Comparison of ENCODE assay signal across 16 cellular contexts in genomic region chr6:155170519-155170918, GRCh38.
DNase-seq lines count a peak whose midpoint lies in the region; ATAC-seq and TF ChIP-seq lines count a peak whose summit lies in the region.
"Had no signal": no experiment of that assay in that cellular context is flagged by ENCODE, and none has a peak within 500 bp of the region (broad histone marks: within the 10 kb centered on the region; RNA-seq: fewer than 3 reads in every experiment).

No MANE protein-coding gene starts in this region.

- H3K27me3 Mint-ChIP-seq in activated naive CD4-positive, alpha-beta T cell treated with anti-CD3 and anti-CD28 coated beads, Interleukin-2, amount 10 ng/mL, durations not matched to agents 7 days and 5 days, result no peaks in the 10 kb centered on the region
- no peaks in the 10 kb centered on the region for H3K27me3 Mint-ChIP-seq in brain
- H3K27me3 Mint-ChIP-seq: type B pancreatic cell had no signal

- H3K4me3 Mint-ChIP-seq in activated naive CD4-positive, alpha-beta T cell treated with anti-CD3 and anti-CD28 coated beads, Interleukin-2, amount 10 ng/mL, durations not matched to agents 7 days and 5 days, result peak overlapping the region; percentile 61
- H3K4me3 Mint-ChIP-seq in brain, result peak overlapping the region in 2 of 5 experiments; percentile 47 to 75
- H3K4me3 Mint-ChIP-seq in stimulated activated effector memory CD8-positive, alpha-beta T cell treated with anti-CD3 and anti-CD28 coated beads, Interleukin-12 subunit alpha, Interleukin-12 subunit beta, amount 100 ng/mL, for 72 hours, result peak overlapping the region; percentile 53
- H3K4me3 Mint-ChIP-seq: endodermal cell, type B pancreatic cell had no signal

- H3K4me3 ChIP-seq in SJCRH30, result no peak overlapping the region
- H3K4me3 ChIP-seq: prostate gland had no signal

- CTCF ChIA-PET in activated naive CD4-positive, alpha-beta T cell treated with anti-CD3 and anti-CD28 coated beads, Interleukin-2, amount 10 ng/mL, durations not matched to agents 7 days and 5 days (lab: Charles Lee), result interaction anchor here (1.1 to 5.2 kb wide), 8 partner anchors 15 to 495 kb away, joined by 3 to 86 read pairs (median 6); no protein-coding TSS in a partner anchor

- H3K36me3 Mint-ChIP-seq in activated naive CD4-positive, alpha-beta T cell treated with anti-CD3 and anti-CD28 coated beads, Interleukin-2, amount 10 ng/mL, durations not matched to agents 7 days and 5 days, result peaks cover 6% of the 10 kb centered on the region
- peaks cover 3% of the 10 kb centered on the region for H3K36me3 Mint-ChIP-seq in brain
- H3K36me3 Mint-ChIP-seq in stimulated activated effector memory CD8-positive, alpha-beta T cell treated with anti-CD3 and anti-CD28 coated beads, Interleukin-12 subunit alpha, Interleukin-12 subunit beta, amount 100 ng/mL, for 72 hours, result peaks cover 40% of the 10 kb centered on the region
- H3K36me3 Mint-ChIP-seq: immature natural killer cell, type B pancreatic cell had no signal

- H3K27me3 ChIP-seq in SJCRH30, result no peaks in the 10 kb centered on the region
- H3K27me3 ChIP-seq: gastroesophageal sphincter had no signal

- peaks cover 52% of the 10 kb centered on the region for H3K4me1 Mint-ChIP-seq in activated naive CD4-positive, alpha-beta T cell treated with anti-CD3 and anti-CD28 coated beads, Interleukin-2, amount 10 ng/mL, durations not matched to agents 7 days and 5 days
- peaks cover 65% of the 10 kb centered on the region for H3K4me1 Mint-ChIP-seq in brain
- peaks cover 40% of the 10 kb centered on the region for H3K4me1 Mint-ChIP-seq in stimulated activated effector memory CD8-positive, alpha-beta T cell treated with anti-CD3 and anti-CD28 coated beads, Interleukin-12 subunit alpha, Interleukin-12 subunit beta, amount 100 ng/mL, for 72 hours

- peak overlapping the region; percentile 13; the same call in 1 of the 2 replicates for H3K27ac ChIP-seq in SJCRH30
- H3K27ac ChIP-seq: prostate gland had no signal

- peaks cover 12% of the 10 kb centered on the region for H3K4me1 ChIP-seq in SJCRH30
- H3K4me1 ChIP-seq: prostate gland had no signal

- no peaks in the 10 kb centered on the region for H3K9me3 Mint-ChIP-seq in activated naive CD4-positive, alpha-beta T cell treated with anti-CD3 and anti-CD28 coated beads, Interleukin-2, amount 10 ng/mL, durations not matched to agents 7 days and 5 days
- no peaks in the 10 kb centered on the region for H3K9me3 Mint-ChIP-seq in brain
- no peaks in the 10 kb centered on the region for H3K9me3 Mint-ChIP-seq in stimulated activated effector memory CD8-positive, alpha-beta T cell treated with anti-CD3 and anti-CD28 coated beads, Interleukin-12 subunit alpha, Interleukin-12 subunit beta, amount 100 ng/mL, for 72 hours
- H3K9me3 Mint-ChIP-seq: endodermal cell, immature natural killer cell, type B pancreatic cell had no signal

- H3K36me3 ChIP-seq in SJCRH30, result peaks cover 8% of the 10 kb centered on the region; the same call in 1 of the 2 replicates
- H3K36me3 ChIP-seq: gastroesophageal sphincter, prostate gland had no signal

- H3K9me3 ChIP-seq in SJCRH30 (replicated peaks), result no peaks in the 10 kb centered on the region
- H3K9me3 ChIP-seq: gastroesophageal sphincter, prostate gland had no signal

- peak overlapping the region; percentile 96 for H3K27ac Mint-ChIP-seq in activated naive CD4-positive, alpha-beta T cell treated with anti-CD3 and anti-CD28 coated beads, Interleukin-2, amount 10 ng/mL, durations not matched to agents 7 days and 5 days
- peak overlapping the region in 4 of 5 experiments; percentile 90 to 96 (median 91) for H3K27ac Mint-ChIP-seq in brain
- peak overlapping the region; percentile 94 for H3K27ac Mint-ChIP-seq in stimulated activated effector memory CD8-positive, alpha-beta T cell treated with anti-CD3 and anti-CD28 coated beads, Interleukin-12 subunit alpha, Interleukin-12 subunit beta, amount 100 ng/mL, for 72 hours
- H3K27ac Mint-ChIP-seq: endodermal cell, type B pancreatic cell had no signal

- DNase-seq in activated naive CD4-positive, alpha-beta T cell treated with anti-CD3 and anti-CD28 coated beads, Interleukin-2, amount 10 ng/mL, durations not matched to agents 7 days and 5 days, result no peak
- DNase-seq in activated naive CD4-positive, alpha-beta T cell treated with Interleukin-2 at 50 U/mL for 16 hours, result no peak
- DNase-seq in SJCRH30, result no peak
- no peak for DNase-seq in stimulated activated effector memory CD8-positive, alpha-beta T cell treated with anti-CD3 and anti-CD28 coated beads, Interleukin-12 subunit alpha, Interleukin-12 subunit beta, amount 100 ng/mL, for 72 hours (ENCODE audit: low spot score in 2 of 2)
- DNase-seq in mesenteric fat pad (ENCODE audit: low spot score), result no peak
- DNase-seq in KG1 (lab: John Stamatoyannopoulos, UW), result no peak
- DNase-seq: Karpas-422, NCI-H187, SIG-M5 had no signal

- no peak for ATAC-seq in stimulated activated effector memory CD8-positive, alpha-beta T cell treated with anti-CD3 and anti-CD28 coated beads, Interleukin-12 subunit alpha, Interleukin-12 subunit beta, amount 100 ng/mL, for 72 hours
- no peak for ATAC-seq in GM21381 (IDR thresholded peaks at IDR 0.05; ENCODE audit: unreplicated experiment)

- TF ChIP-seq CTCF in brain (conservative IDR thresholded peaks at IDR 0.05), result no peak
